8 cellular contexts compared by ENCODE assay signal in the genomic region with DNA sequence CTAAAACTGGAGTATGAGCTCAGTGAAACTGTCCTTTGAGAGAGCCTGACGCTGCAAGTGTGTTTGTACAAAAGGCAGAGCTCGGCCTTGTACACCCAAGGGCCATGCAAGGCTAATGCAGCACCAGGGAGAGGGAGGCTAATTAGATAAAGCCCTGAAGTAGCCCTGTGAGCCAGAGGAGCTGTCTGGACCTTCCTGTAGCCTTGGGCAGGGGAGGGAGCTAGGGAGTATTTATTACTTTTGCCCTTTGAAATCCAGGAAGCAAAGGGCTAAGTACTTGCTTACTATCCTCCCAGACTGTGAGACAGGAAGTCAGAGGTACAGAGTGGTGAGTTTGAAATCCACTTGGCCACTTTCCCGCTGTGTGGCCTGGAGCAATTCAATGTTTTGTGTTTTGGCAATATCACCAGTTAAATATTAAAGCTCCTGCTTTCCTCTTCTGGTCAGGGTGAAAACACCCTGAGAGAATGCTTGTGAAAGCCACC. TPM values are rescaled to one million over a fixed set of nuclear protein-coding genes. Genes with fewer than 3 reads are reported as not detected.
DNase-seq lines count a peak whose midpoint lies in the region; ATAC-seq and TF ChIP-seq lines count a peak whose summit lies in the region.

No MANE protein-coding gene starts in this region.

- ATAC-seq in GM19395 (IDR thresholded peaks at IDR 0.05; ENCODE audit: unreplicated experiment) (peak; percentile 72), HG03457 (IDR thresholded peaks at IDR 0.05; ENCODE audit: unreplicated experiment) (peak; percentile 37), naive B cell (ENCODE audit: low read depth in 2 of 2) (peak in 1 of 2 donors; percentile 13)

- no peaks in the 10 kb centered on the region for H3K27me3 Mint-ChIP-seq in naive B cell

- TF ChIP-seq CTCF in epithelial cell of esophagus (IDR thresholded peaks at IDR 0.05; ENCODE audit: insufficient read depth, low read depth, low read length, missing control alignments): no peak

- H3K4me1 Mint-ChIP-seq in naive B cell: peaks cover 16 to 20% (median 16%) of the 10 kb centered on the region in 3 donors

- no peak overlapping the region for H3K4me3 ChIP-seq in epithelial cell of esophagus (ENCODE audit: low read length)

- peak overlapping the region in 1 of 8 donors; percentile 19 for H3K4me3 Mint-ChIP-seq in naive B cell

- no peaks in the 10 kb centered on the region for H3K9me3 Mint-ChIP-seq in naive B cell

- peak overlapping the region in 4 of 6 donors; percentile 89 to 92 (median 90) for H3K27ac Mint-ChIP-seq in naive B cell

- DNase-seq in COR-L47 (lab: John Stamatoyannopoulos, UW) (peak; percentile 2), SW480 (ENCODE audit: low spot score) (peak; percentile 81), epithelial cell of esophagus (ENCODE audit: low read depth) (peak; percentile 81), naive B cell (no peak), RKO (ENCODE audit: low spot score) (no peak), KG1 (lab: John Stamatoyannopoulos, UW) (no peak)

- H3K36me3 Mint-ChIP-seq in naive B cell: no peaks in the 10 kb centered on the region

RNA-seq across cellular contexts. Expression of a gene that starts 10.2 kb away (rescaled TPM):
- 100 to 1,000 TPM; 224 to 298 (median 251) TPM for polyA plus RNA-seq in naive B cell (ENCODE audit: low read depth in 6 of 6)

RNA-seq across cellular contexts. Expression of a gene that starts 27.9 kb away (rescaled TPM):
- 1 to 10 TPM in 1 of 6 donors, not detected in 5; 4.2 TPM for polyA plus RNA-seq in naive B cell (ENCODE audit: low read depth in 6 of 6)

Comparison
In these comparisons a context has a peak if more than half of its experiments do, and no peak if none do; other contexts are left out.
1. DNase-seq: peak in COR-L47 (single experiment), SW480 (single experiment) and epithelial cell of esophagus (single experiment); none in naive B cell (single experiment), RKO (single experiment) and KG1 (single experiment).